In genomic region chr2:121478996-121479735, GRCh38 we compare ENCODE assay signal across 17 cellular contexts.
DNase-seq lines count a peak whose midpoint lies in the region; ATAC-seq and TF ChIP-seq lines count a peak whose summit lies in the region.
"Had no signal": no experiment of that assay in that cellular context is flagged by ENCODE, and none has a peak within 500 bp of the region (broad histone marks: within the 10 kb centered on the region; RNA-seq: fewer than 3 reads in every experiment).

No MANE protein-coding gene starts in this region.

- H3K4me1 Mint-ChIP-seq in effector memory CD8-positive, alpha-beta T cell (ENCODE audit: low read depth in 2 of 2): peaks cover 30 to 57% of the 10 kb centered on the region in 2 donors
- peaks cover 23% of the 10 kb centered on the region for H3K4me1 Mint-ChIP-seq in nephron progenitor cell

- ATAC-seq in effector memory CD8-positive, alpha-beta T cell (replicated peaks): no peak
- no peak for ATAC-seq in GM21825 (IDR thresholded peaks at IDR 0.05; ENCODE audit: unreplicated experiment)

- peaks cover 22% of the 10 kb centered on the region for H3K36me3 Mint-ChIP-seq in effector memory CD8-positive, alpha-beta T cell (ENCODE audit: insufficient read depth)
- peaks cover 4% of the 10 kb centered on the region for H3K36me3 Mint-ChIP-seq in nephron progenitor cell (ENCODE audit: low read depth)

- H3K27ac Mint-ChIP-seq in effector memory CD8-positive, alpha-beta T cell: peak overlapping the region; percentile 73 to 91
- peak overlapping the region; percentile 84 for H3K27ac Mint-ChIP-seq in nephron progenitor cell
- H3K27ac Mint-ChIP-seq: activated B cell treated with CpG ODN at 0.5 μM for 24 hours had no signal

- peaks cover 0 to 2% of the 10 kb centered on the region in 2 donors for H3K9me3 Mint-ChIP-seq in effector memory CD8-positive, alpha-beta T cell
- no peaks in the 10 kb centered on the region for H3K9me3 Mint-ChIP-seq in nephron progenitor cell
- H3K9me3 Mint-ChIP-seq: activated B cell treated with CpG ODN at 0.5 μM for 24 hours had no signal

- peak; percentile 61 for DNase-seq in AG10803 (ENCODE audit: low read depth)
- peak; percentile 23 for DNase-seq in GM03348 (ENCODE audit: low spot score)
- DNase-seq in effector memory CD8-positive, alpha-beta T cell: no peak
- no peak for DNase-seq in nephron progenitor cell
- DNase-seq in DMS79 (lab: John Stamatoyannopoulos, UW): no peak
- no peak for DNase-seq in HuH-7.5 (ENCODE audit: low spot score)
- DNase-seq: activated B cell treated with CpG ODN at 0.5 μM for 24 hours; activated effector memory CD4-positive, alpha-beta T cell treated with Interleukin-2 at 50 U/mL for 16 hours; Calu3; KBM-7; NCI-H1048; NCI-H510A; sigmoid colon; T-helper 1 cell had no signal

- no peak overlapping the region for H3K4me3 Mint-ChIP-seq in effector memory CD8-positive, alpha-beta T cell
- no peak overlapping the region for H3K4me3 Mint-ChIP-seq in nephron progenitor cell
- H3K4me3 Mint-ChIP-seq: activated B cell treated with CpG ODN at 0.5 μM for 24 hours had no signal

- no peak overlapping the region for H3K4me3 ChIP-seq in AG10803 (ENCODE audit: low read length)
- H3K4me3 ChIP-seq: pancreas, sigmoid colon, vagina had no signal

- TF ChIP-seq CTCF in AG10803 (conservative IDR thresholded peaks at IDR 0.05; ENCODE audit: low read length) (no peak), nephron progenitor cell (IDR thresholded peaks at IDR 0.05) (no peak)

- H3K27me3 Mint-ChIP-seq in effector memory CD8-positive, alpha-beta T cell: no peaks in the 10 kb centered on the region
- no peaks in the 10 kb centered on the region for H3K27me3 Mint-ChIP-seq in nephron progenitor cell (ENCODE audit: low read depth, poor library complexity)
- H3K27me3 Mint-ChIP-seq: activated B cell treated with CpG ODN at 0.5 μM for 24 hours had no signal

Comparison
In these comparisons a context has a peak if more than half of its experiments do, and no peak if none do; other contexts are left out.
1. DNase-seq: peak in AG10803 (single experiment) and GM03348 (single experiment); none in effector memory CD8-positive, alpha-beta T cell (0 of 3), nephron progenitor cell (single experiment), DMS79 (single experiment) and HuH-7.5 (single experiment).